ENCODE assay signal across 8 cellular contexts in genomic region chr11:78030429-78031325, GRCh38. TPM values are rescaled to one million over a fixed set of nuclear protein-coding genes. Genes with fewer than 3 reads are reported as not detected.
A peak's percentile ranks its signal among the peaks of the same experiment; 100 is the strongest.
DNase-seq lines count a peak whose midpoint lies in the region; ATAC-seq lines count a peak whose summit lies in the region.

No MANE protein-coding gene starts in this region.

- intact Hi-C loops in posterior cingulate gyrus (cut with DNase I): loop anchor here (2.0 kb wide), 1 partner anchor 36 kb away; the partner anchor contains the start of gene INTS4

- DNase-seq in HT-29 (ENCODE audit: low spot score) (peak; percentile 65), OCI-M1 (lab: John Stamatoyannopoulos, UW) (peak; percentile 68), fibroblast of the conjunctiva (ENCODE audit: low read depth) (peak; percentile 68), posterior cingulate gyrus (peak; percentile 83 to 98 (median 89))
- DNase-seq in NK-92 treated with Interleukin-12 subunit alpha and Interleukin-12 subunit beta, amount 100 ng/mL, for 24 hours (lab: John Stamatoyannopoulos, UW): no peak
- DNase-seq in activated CD4-positive, CD25-positive, alpha-beta regulatory T cell treated with anti-CD3 and anti-CD28 coated beads, Interleukin-2, amount 50 U/mL, for 72 hours: no peak

- no peak for ATAC-seq in GM21737 (IDR thresholded peaks at IDR 0.05; ENCODE audit: unreplicated experiment)
- ATAC-seq in HG02623 (IDR thresholded peaks at IDR 0.05; ENCODE audit: unreplicated experiment): no peak

RNA-seq across cellular contexts. Expression of gene KCTD14, which starts 7.6 kb away (rescaled TPM):
- 6.2 and 6.3 TPM in 2 replicates for total RNA-seq in HT-29 (2014; rRNA removed; shearing (Covaris generic))

RNA-seq across cellular contexts. Expression of gene THRSP, which starts 33.0 kb away (rescaled TPM):
- not detected in 2 replicates for total RNA-seq in HT-29 (2014; rRNA removed; shearing (Covaris generic))

RNA-seq across cellular contexts. Expression of gene INTS4, which starts 36.2 kb away (rescaled TPM):
- 19.2 and 25.1 TPM in 2 replicates for total RNA-seq in HT-29 (2014; rRNA removed; shearing (Covaris generic))

RNA-seq across cellular contexts. Expression of gene NDUFC2, which starts 49.0 kb away (rescaled TPM):
- 150 and 196 TPM in 2 replicates for total RNA-seq in HT-29 (2014; rRNA removed; shearing (Covaris generic))

Comparison
In these comparisons a context has a peak if more than half of its experiments do, and no peak if none do; other contexts are left out.
1. DNase-seq: peak in HT-29 (single experiment), OCI-M1 (single experiment), fibroblast of the conjunctiva (single experiment) and posterior cingulate gyrus (10 of 10); none in NK-92 treated with Interleukin-12 subunit alpha and Interleukin-12 subunit beta, amount 100 ng/mL, for 24 hours (single experiment) and activated CD4-positive, CD25-positive, alpha-beta regulatory T cell treated with anti-CD3 and anti-CD28 coated beads, Interleukin-2, amount 50 U/mL, for 72 hours (single experiment).